Comparison of ENCODE assay signal across 12 cellular contexts in genomic region chr9:127941062-127941925, GRCh38. TPM values are rescaled to one million over a fixed set of nuclear protein-coding genes. Genes with fewer than 3 reads are reported as not detected.
DNase-seq lines count a peak whose midpoint lies in the region; ATAC-seq and TF ChIP-seq lines count a peak whose summit lies in the region.
"Had no signal": no experiment of that assay in that cellular context is flagged by ENCODE, and none has a peak within 500 bp of the region (broad histone marks: within the 10 kb centered on the region; RNA-seq: fewer than 3 reads in every experiment).

No MANE protein-coding gene starts in this region.

- intact Hi-C loops in right cardiac atrium (cut with DNase I) = loop anchor here (5.0 to 10.0 kb wide), 4 partner anchors 41 to 176 kb away; partner anchors contain the start of gene EEIG1 (in 1 of the 4)
- intact Hi-C loops in Right ventricle myocardium superior (cut with DNase I) = no loop called here
- intact Hi-C loops in uterus (cut with DNase I; ENCODE audit: low total_unique reads) = loop anchor here (5.0 kb wide), 2 partner anchors 96 to 181 kb away; no protein-coding TSS in a partner anchor

- H3K36me3 ChIP-seq in uterus = no peaks in the 10 kb centered on the region

- WGBS in right cardiac atrium = 66% methylated on average over 18 of the region's 18 CpGs

- no peak for TF ChIP-seq POLR2A in uterus (IDR thresholded peaks at IDR 0.05)

- H3K4me3 ChIP-seq in right cardiac atrium (ENCODE audit: low read length) (no peak overlapping the region), uterus (no peak overlapping the region)
- H3K4me3 ChIP-seq: left lung had no signal

- DNase-seq in right cardiac atrium = peak; percentile 52 to 82 (median 72)
- DNase-seq in Right ventricle myocardium superior = no peak
- no peak for DNase-seq in caudate nucleus (lab: John Stamatoyannopoulos, UW)
- no peak for DNase-seq in uterus
- DNase-seq in DMS153 treated with DMSO at 0.1 percent for 48 hours (lab: John Stamatoyannopoulos, UW; ENCODE audit: unreplicated experiment) = no peak
- DNase-seq in NCI-H446 (lab: John Stamatoyannopoulos, UW) = no peak
- DNase-seq: activated effector memory CD4-positive, alpha-beta T cell treated with anti-CD3 and anti-CD28 coated beads, Interleukin-2, amount 50 U/mL, for 16 hours; effector CD8-positive, alpha-beta T cell; MM.1S; NCI-H2029 treated with DMSO at 0.1 percent for 48 hours; T-helper 9 cell had no signal

- H3K27ac ChIP-seq in right cardiac atrium (ENCODE audit: low read length) = no peak overlapping the region
- H3K27ac ChIP-seq in caudate nucleus (ENCODE audit: low read depth, low read length) = peak overlapping the region; percentile 36
- peak overlapping the region; percentile 71 to 75 for H3K27ac ChIP-seq in uterus
- H3K27ac ChIP-seq: left lung had no signal

- TF ChIP-seq CTCF in uterus (IDR thresholded peaks at IDR 0.05) = no peak

- H3K4me1 ChIP-seq in right cardiac atrium (ENCODE audit: control insufficient read depth, insufficient read depth, low read length) (peaks cover 5% of the 10 kb centered on the region), uterus (peaks cover 9% of the 10 kb centered on the region in 2 donors)

- H3K9me3 ChIP-seq in right cardiac atrium (ENCODE audit: control insufficient read depth, low read length) (no peaks in the 10 kb centered on the region), uterus (no peaks in the 10 kb centered on the region)
- H3K9me3 ChIP-seq: left lung had no signal

- no peaks in the 10 kb centered on the region for H3K27me3 ChIP-seq in right cardiac atrium (ENCODE audit: control insufficient read depth, insufficient read depth)
- no peaks in the 10 kb centered on the region for H3K27me3 ChIP-seq in uterus
- H3K27me3 ChIP-seq: left lung had no signal

- ATAC-seq in right cardiac atrium (no peak), Right ventricle myocardium superior (ENCODE audit: poor library complexity) (no peak)
- ATAC-seq: left lung had no signal

RNA-seq across cellular contexts. Expression of gene DPM2, which starts 3.6 kb away (rescaled TPM):
- total RNA-seq in right cardiac atrium (10 to 100 TPM; 13.6 to 20.0 (median 16.0) TPM), Right ventricle myocardium superior (9.9 TPM), uterus (10 to 100 TPM in 3 of 4 donors, 1 to 10 TPM in 1; 6.7 to 33.1 (median 15.9) TPM)
- polyA plus RNA-seq in right cardiac atrium = 16.4 TPM

RNA-seq across cellular contexts. Expression of gene PIP5KL1, which starts 10.7 kb away (rescaled TPM):
- total RNA-seq in right cardiac atrium (1 to 10 TPM in 1 of 4 donors, under 1 TPM in 1, not detected in 2; 0.29 to 1.3 TPM), Right ventricle myocardium superior (0.48 TPM), uterus (10 to 100 TPM in 1 of 4 donors, 1 to 10 TPM in 2, not detected in 1; 2.9 to 11.3 (median 3.2) TPM)
- polyA plus RNA-seq in right cardiac atrium = 0.29 TPM

RNA-seq across cellular contexts. Expression of gene ST6GALNAC4, which starts 24.5 kb away (rescaled TPM):
- total RNA-seq in right cardiac atrium = 10 to 100 TPM; 26.3 to 36.7 (median 32.3) TPM
- 24.3 TPM for polyA plus RNA-seq in right cardiac atrium
- total RNA-seq in Right ventricle myocardium superior = 18.1 TPM
- total RNA-seq in uterus = 10 to 100 TPM in 3 of 4 donors, under 1 TPM in 1; 0.59 to 41.7 (median 20.7) TPM

RNA-seq across cellular contexts. Expression of gene EEIG1, which starts 39.5 kb away (rescaled TPM):
- total RNA-seq in right cardiac atrium (10 to 100 TPM; 23.1 to 35.1 (median 31.6) TPM), Right ventricle myocardium superior (21.8 TPM), uterus (100 to 1,000 TPM in 1 of 4 donors, 10 to 100 TPM in 2, 1 to 10 TPM in 1; 5.0 to 140 (median 19.3) TPM)
- 12.7 TPM for polyA plus RNA-seq in right cardiac atrium

RNA-seq across cellular contexts. Expression of gene ST6GALNAC6, which starts 41.9 kb away (rescaled TPM):
- total RNA-seq in right cardiac atrium (10 to 100 TPM; 60.1 to 73.7 (median 65.2) TPM), Right ventricle myocardium superior (38.2 TPM), uterus (100 to 1,000 TPM in 3 of 4 donors, 10 to 100 TPM in 1; 37.7 to 133 (median 111) TPM)
- polyA plus RNA-seq in right cardiac atrium = 55.9 TPM

Comparison
In these comparisons a context has a peak if more than half of its experiments do, and no peak if none do; other contexts are left out.
1. DNase-seq: peak in right cardiac atrium (3 of 3); none in Right ventricle myocardium superior (single experiment), caudate nucleus (0 of 61), uterus (0 of 2), DMS153 treated with DMSO at 0.1 percent for 48 hours (single experiment) and NCI-H446 (0 of 2).